1 cellular context compared by ENCODE assay signal in the genomic region with DNA sequence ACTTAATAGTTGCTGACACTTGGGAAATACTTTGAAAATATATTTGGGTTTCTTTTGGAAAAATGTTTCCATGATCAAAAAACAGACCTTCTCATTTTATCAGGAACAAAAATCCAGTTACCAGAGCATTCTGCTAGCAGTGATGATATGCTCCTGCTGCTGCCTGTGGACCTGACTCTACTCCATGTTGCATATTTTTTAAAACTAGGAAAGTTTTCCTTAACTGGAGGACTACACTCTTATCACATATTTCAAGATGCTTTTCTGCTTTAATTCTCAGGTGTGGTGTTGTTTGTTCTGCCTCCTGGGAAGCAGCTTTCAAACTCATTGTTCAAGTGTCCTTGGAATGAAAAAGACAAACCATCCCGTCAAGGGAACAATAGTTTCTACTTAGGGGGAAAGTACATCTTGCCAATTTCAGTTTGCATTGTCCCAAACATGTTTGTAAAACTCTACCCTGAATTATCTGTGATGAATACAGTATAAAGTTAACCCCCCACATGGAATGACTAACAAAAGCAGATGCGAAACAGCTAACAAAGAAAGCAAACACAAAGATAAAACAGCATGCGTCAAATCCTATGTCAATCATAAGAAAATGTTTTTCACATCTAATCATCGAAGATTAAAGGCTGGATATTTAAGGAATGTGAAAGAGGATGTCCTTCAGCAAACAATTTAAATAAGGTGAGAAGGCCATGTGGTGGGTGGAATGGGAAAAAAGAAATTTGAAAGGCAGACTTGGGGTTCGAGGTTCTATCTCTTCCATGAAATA.
TF ChIP-seq lines count a peak whose summit lies in the region.

No MANE protein-coding gene starts in this region.

TF ChIP-seq in H1, 55 proteins besides CTCF, POLR2A, EP300 and RAD21:
- no peak for TF ChIP-seq TCF12 (IDR thresholded peaks at IDR 0.05; ENCODE audit: low read depth, low read length)
- 0 out of 4 replicates have a peak, but pooled peaks of 1 of the 2 experiments have one; percentile 68 for TF ChIP-seq HDAC2 (IDR thresholded peaks at IDR 0.05; ENCODE audit: borderline replicate concordance in 1 of 2, low read depth in 2 of 2, low read length in 2 of 2)
- TF ChIP-seq KDM1A (IDR thresholded peaks at IDR 0.05; ENCODE audit: borderline replicate concordance, low read length), result no peak
- peak; percentile 17 for TF ChIP-seq ASH2L (IDR thresholded peaks at IDR 0.05; ENCODE audit: low read length)
- 0 out of 2 replicates have a peak, but pooled peaks have one; percentile 24 for TF ChIP-seq SP1 (IDR thresholded peaks at IDR 0.05; ENCODE audit: low read depth, low read length)
- TF ChIP-seq, protein P1, sequence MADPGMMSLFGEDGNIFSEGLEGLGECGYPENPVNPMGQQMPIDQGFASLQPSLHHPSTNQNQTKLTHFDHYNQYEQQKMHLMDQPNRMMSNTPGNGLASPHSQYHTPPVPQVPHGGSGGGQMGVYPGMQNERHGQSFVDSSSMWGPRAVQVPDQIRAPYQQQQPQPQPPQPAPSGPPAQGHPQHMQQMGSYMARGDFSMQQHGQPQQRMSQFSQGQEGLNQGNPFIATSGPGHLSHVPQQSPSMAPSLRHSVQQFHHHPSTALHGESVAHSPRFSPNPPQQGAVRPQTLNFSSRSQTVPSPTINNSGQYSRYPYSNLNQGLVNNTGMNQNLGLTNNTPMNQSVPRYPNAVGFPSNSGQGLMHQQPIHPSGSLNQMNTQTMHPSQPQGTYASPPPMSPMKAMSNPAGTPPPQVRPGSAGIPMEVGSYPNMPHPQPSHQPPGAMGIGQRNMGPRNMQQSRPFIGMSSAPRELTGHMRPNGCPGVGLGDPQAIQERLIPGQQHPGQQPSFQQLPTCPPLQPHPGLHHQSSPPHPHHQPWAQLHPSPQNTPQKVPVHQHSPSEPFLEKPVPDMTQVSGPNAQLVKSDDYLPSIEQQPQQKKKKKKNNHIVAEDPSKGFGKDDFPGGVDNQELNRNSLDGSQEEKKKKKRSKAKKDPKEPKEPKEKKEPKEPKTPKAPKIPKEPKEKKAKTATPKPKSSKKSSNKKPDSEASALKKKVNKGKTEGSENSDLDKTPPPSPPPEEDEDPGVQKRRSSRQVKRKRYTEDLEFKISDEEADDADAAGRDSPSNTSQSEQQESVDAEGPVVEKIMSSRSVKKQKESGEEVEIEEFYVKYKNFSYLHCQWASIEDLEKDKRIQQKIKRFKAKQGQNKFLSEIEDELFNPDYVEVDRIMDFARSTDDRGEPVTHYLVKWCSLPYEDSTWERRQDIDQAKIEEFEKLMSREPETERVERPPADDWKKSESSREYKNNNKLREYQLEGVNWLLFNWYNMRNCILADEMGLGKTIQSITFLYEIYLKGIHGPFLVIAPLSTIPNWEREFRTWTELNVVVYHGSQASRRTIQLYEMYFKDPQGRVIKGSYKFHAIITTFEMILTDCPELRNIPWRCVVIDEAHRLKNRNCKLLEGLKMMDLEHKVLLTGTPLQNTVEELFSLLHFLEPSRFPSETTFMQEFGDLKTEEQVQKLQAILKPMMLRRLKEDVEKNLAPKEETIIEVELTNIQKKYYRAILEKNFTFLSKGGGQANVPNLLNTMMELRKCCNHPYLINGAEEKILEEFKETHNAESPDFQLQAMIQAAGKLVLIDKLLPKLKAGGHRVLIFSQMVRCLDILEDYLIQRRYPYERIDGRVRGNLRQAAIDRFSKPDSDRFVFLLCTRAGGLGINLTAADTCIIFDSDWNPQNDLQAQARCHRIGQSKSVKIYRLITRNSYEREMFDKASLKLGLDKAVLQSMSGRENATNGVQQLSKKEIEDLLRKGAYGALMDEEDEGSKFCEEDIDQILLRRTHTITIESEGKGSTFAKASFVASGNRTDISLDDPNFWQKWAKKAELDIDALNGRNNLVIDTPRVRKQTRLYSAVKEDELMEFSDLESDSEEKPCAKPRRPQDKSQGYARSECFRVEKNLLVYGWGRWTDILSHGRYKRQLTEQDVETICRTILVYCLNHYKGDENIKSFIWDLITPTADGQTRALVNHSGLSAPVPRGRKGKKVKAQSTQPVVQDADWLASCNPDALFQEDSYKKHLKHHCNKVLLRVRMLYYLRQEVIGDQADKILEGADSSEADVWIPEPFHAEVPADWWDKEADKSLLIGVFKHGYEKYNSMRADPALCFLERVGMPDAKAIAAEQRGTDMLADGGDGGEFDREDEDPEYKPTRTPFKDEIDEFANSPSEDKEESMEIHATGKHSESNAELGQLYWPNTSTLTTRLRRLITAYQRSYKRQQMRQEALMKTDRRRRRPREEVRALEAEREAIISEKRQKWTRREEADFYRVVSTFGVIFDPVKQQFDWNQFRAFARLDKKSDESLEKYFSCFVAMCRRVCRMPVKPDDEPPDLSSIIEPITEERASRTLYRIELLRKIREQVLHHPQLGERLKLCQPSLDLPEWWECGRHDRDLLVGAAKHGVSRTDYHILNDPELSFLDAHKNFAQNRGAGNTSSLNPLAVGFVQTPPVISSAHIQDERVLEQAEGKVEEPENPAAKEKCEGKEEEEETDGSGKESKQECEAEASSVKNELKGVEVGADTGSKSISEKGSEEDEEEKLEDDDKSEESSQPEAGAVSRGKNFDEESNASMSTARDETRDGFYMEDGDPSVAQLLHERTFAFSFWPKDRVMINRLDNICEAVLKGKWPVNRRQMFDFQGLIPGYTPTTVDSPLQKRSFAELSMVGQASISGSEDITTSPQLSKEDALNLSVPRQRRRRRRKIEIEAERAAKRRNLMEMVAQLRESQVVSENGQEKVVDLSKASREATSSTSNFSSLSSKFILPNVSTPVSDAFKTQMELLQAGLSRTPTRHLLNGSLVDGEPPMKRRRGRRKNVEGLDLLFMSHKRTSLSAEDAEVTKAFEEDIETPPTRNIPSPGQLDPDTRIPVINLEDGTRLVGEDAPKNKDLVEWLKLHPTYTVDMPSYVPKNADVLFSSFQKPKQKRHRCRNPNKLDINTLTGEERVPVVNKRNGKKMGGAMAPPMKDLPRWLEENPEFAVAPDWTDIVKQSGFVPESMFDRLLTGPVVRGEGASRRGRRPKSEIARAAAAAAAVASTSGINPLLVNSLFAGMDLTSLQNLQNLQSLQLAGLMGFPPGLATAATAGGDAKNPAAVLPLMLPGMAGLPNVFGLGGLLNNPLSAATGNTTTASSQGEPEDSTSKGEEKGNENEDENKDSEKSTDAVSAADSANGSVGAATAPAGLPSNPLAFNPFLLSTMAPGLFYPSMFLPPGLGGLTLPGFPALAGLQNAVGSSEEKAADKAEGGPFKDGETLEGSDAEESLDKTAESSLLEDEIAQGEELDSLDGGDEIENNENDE (IDR thresholded peaks at IDR 0.05; ENCODE audit: insufficient replicate concordance, low read length), result peak; percentile 67
- TF ChIP-seq TBP (IDR thresholded peaks at IDR 0.05; ENCODE audit: low read depth, low read length), result no peak
- TF ChIP-seq SAP30 (IDR thresholded peaks at IDR 0.05; ENCODE audit: insufficient read depth, insufficient replicate concordance, low read length), result no peak
- TF ChIP-seq SP2 (IDR thresholded peaks at IDR 0.05; ENCODE audit: low read length), result no peak
- no peak for TF ChIP-seq NANOG (IDR thresholded peaks at IDR 0.05; ENCODE audit: insufficient read depth, low read depth, low read length, poor library complexity, severe bottlenecking)
- no peak for TF ChIP-seq SUZ12 (IDR thresholded peaks at IDR 0.05; ENCODE audit: low read length)
- TF ChIP-seq KDM5A (IDR thresholded peaks at IDR 0.05; ENCODE audit: low read length), result no peak
TF ChIP-seq in H1: peak in this region for 4.
